Comparison of ENCODE assay signal across 1 cellular context in the genomic region with DNA sequence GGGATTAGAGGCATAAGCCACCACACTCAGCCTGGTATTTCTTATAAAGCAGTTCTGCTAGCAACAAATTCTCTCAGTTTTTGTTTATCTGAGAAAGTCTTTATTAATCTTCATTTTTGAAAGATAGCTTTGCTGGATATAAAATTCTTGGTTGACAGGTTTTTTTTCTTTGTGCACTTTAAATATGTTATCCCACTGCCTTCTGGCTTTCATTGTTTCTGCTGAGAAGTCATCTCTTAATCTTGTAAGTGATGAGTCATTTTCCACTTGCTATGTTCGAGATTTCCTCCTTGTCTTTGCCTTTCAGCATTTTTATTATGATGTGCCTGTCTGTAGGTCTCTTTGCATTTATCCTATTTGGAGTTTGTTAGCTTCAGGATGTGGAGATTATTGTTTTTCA.
TF ChIP-seq lines count a peak whose summit lies in the region.

No MANE protein-coding gene starts in this region.

TF ChIP-seq in HEK293, 187 proteins besides CTCF, POLR2A, EP300 and RAD21 (continued from another document and continues in another):
- TF ChIP-seq, protein P1, sequence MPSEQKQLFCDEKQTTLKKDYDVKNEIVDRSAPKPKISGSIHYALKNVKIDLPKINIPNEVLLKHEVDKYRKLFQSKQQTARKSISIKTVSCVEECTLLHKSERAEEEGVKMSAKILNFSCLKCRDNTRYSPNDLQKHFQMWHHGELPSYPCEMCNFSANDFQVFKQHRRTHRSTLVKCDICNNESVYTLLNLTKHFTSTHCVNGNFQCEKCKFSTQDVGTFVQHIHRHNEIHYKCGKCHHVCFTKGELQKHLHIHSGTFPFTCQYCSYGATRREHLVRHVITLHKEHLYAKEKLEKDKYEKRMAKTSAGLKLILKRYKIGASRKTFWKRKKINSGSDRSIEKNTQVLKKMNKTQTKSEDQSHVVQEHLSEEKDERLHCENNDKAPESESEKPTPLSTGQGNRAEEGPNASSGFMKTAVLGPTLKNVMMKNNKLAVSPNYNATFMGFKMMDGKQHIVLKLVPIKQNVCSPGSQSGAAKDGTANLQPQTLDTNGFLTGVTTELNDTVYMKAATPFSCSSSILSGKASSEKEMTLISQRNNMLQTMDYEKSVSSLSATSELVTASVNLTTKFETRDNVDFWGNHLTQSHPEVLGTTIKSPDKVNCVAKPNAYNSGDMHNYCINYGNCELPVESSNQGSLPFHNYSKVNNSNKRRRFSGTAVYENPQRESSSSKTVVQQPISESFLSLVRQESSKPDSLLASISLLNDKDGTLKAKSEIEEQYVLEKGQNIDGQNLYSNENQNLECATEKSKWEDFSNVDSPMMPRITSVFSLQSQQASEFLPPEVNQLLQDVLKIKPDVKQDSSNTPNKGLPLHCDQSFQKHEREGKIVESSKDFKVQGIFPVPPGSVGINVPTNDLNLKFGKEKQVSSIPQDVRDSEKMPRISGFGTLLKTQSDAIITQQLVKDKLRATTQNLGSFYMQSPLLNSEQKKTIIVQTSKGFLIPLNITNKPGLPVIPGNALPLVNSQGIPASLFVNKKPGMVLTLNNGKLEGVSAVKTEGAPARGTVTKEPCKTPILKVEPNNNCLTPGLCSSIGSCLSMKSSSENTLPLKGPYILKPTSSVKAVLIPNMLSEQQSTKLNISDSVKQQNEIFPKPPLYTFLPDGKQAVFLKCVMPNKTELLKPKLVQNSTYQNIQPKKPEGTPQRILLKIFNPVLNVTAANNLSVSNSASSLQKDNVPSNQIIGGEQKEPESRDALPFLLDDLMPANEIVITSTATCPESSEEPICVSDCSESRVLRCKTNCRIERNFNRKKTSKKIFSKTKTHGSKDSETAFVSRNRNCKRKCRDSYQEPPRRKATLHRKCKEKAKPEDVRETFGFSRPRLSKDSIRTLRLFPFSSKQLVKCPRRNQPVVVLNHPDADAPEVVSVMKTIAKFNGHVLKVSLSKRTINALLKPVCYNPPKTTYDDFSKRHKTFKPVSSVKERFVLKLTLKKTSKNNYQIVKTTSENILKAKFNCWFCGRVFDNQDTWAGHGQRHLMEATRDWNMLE (tag by site-specific recombination; conservative IDR thresholded peaks at IDR 0.05; ENCODE audit: low read depth), result no peak
- no peak for TF ChIP-seq ZEB2 (tag by site-specific recombination; IDR thresholded peaks at IDR 0.05)
- TF ChIP-seq ZNF138 (tag by site-specific recombination; IDR thresholded peaks at IDR 0.05; ENCODE audit: borderline replicate concordance), result no peak
- peak; percentile 59 for TF ChIP-seq ZNF133 (tag by site-specific recombination; IDR thresholded peaks at IDR 0.05)
- 0 out of 2 replicates have a peak, but pooled peaks have one; percentile 32 for TF ChIP-seq SP7 (tag by site-specific recombination; IDR thresholded peaks at IDR 0.05)
- TF ChIP-seq, protein P2, sequence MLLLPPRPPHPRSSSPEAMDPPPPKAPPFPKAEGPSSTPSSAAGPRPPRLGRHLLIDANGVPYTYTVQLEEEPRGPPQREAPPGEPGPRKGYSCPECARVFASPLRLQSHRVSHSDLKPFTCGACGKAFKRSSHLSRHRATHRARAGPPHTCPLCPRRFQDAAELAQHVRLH (tag by site-specific recombination; IDR thresholded peaks at IDR 0.05), result 0 out of 2 replicates have a peak, but pooled peaks have one; percentile 38
- TF ChIP-seq ZFP69B (tag by site-specific recombination; IDR thresholded peaks at IDR 0.05), result no peak
- TF ChIP-seq ZBTB7A (tag by site-specific recombination; IDR thresholded peaks at IDR 0.05; ENCODE audit: low read depth), result no peak
- TF ChIP-seq ZNF354C (tag by site-specific recombination; IDR thresholded peaks at IDR 0.05; ENCODE audit: borderline replicate concordance, low read depth), result no peak
- peak; percentile 11; the same call in 1 of the 2 replicates for TF ChIP-seq ZNF350 (tag by site-specific recombination; IDR thresholded peaks at IDR 0.05)
- TF ChIP-seq ZNF324 (tag by site-specific recombination; IDR thresholded peaks at IDR 0.05), result no peak
- peak; percentile 12 for TF ChIP-seq ZNF510 (tag by site-specific recombination; IDR thresholded peaks at IDR 0.05; ENCODE audit: insufficient replicate concordance)
- TF ChIP-seq GLI2 (tag by site-specific recombination; IDR thresholded peaks at IDR 0.05; ENCODE audit: borderline replicate concordance, low read depth), result no peak
- TF ChIP-seq ZNF623 (tag by site-specific recombination; IDR thresholded peaks at IDR 0.05), result no peak
- no peak for TF ChIP-seq MEIS1 (CRISPR knock-in tag; IDR thresholded peaks at IDR 0.05; ENCODE audit: borderline replicate concordance)
- TF ChIP-seq ZNF48 (tag by site-specific recombination; IDR thresholded peaks at IDR 0.05), result no peak
- TF ChIP-seq ZNF629 (tag by site-specific recombination; IDR thresholded peaks at IDR 0.05), result no peak
- no peak for TF ChIP-seq ZNF473 (tag by site-specific recombination; IDR thresholded peaks at IDR 0.05)
- no peak for TF ChIP-seq KLF7 (tag by site-specific recombination; IDR thresholded peaks at IDR 0.05; ENCODE audit: borderline replicate concordance)
- 0 out of 2 replicates have a peak, but pooled peaks have one; percentile 50 for TF ChIP-seq ZNF610 (tag by site-specific recombination; IDR thresholded peaks at IDR 0.05; ENCODE audit: borderline replicate concordance)
- TF ChIP-seq, protein P3, sequence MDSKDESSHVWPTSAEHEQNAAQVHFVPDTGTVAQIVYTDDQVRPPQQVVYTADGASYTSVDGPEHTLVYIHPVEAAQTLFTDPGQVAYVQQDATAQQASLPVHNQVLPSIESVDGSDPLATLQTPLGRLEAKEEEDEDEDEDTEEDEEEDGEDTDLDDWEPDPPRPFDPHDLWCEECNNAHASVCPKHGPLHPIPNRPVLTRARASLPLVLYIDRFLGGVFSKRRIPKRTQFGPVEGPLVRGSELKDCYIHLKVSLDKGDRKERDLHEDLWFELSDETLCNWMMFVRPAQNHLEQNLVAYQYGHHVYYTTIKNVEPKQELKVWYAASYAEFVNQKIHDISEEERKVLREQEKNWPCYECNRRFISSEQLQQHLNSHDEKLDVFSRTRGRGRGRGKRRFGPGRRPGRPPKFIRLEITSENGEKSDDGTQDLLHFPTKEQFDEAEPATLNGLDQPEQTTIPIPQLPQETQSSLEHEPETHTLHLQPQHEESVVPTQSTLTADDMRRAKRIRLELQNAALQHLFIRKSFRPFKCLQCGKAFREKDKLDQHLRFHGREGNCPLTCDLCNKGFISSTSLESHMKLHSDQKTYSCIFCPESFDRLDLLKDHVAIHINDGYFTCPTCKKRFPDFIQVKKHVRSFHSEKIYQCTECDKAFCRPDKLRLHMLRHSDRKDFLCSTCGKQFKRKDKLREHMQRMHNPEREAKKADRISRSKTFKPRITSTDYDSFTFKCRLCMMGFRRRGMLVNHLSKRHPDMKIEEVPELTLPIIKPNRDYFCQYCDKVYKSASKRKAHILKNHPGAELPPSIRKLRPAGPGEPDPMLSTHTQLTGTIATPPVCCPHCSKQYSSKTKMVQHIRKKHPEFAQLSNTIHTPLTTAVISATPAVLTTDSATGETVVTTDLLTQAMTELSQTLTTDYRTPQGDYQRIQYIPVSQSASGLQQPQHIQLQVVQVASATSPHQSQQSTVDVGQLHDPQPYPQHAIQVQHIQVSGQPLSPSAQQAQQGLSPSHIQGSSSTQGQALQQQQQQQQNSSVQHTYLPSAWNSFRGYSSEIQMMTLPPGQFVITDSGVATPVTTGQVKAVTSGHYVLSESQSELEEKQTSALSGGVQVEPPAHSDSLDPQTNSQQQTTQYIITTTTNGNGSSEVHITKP (tag by site-specific recombination; IDR thresholded peaks at IDR 0.05), result no peak
- no peak for TF ChIP-seq ZNF544 (tag by site-specific recombination; IDR thresholded peaks at IDR 0.05)
- TF ChIP-seq, protein P4, sequence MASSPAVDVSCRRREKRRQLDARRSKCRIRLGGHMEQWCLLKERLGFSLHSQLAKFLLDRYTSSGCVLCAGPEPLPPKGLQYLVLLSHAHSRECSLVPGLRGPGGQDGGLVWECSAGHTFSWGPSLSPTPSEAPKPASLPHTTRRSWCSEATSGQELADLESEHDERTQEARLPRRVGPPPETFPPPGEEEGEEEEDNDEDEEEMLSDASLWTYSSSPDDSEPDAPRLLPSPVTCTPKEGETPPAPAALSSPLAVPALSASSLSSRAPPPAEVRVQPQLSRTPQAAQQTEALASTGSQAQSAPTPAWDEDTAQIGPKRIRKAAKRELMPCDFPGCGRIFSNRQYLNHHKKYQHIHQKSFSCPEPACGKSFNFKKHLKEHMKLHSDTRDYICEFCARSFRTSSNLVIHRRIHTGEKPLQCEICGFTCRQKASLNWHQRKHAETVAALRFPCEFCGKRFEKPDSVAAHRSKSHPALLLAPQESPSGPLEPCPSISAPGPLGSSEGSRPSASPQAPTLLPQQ (tag by site-specific recombination; IDR thresholded peaks at IDR 0.05), result no peak
- TF ChIP-seq ZNF514 (tag by site-specific recombination; IDR thresholded peaks at IDR 0.05), result no peak
- TF ChIP-seq SP3 (tag by site-specific recombination; IDR thresholded peaks at IDR 0.05), result peak; percentile 21; the same call in 1 of the 2 replicates
- TF ChIP-seq ZNF624 (tag by site-specific recombination; IDR thresholded peaks at IDR 0.05), result no peak
- no peak for TF ChIP-seq ZNF416 (tag by site-specific recombination; IDR thresholded peaks at IDR 0.05)
- TF ChIP-seq, protein P5, sequence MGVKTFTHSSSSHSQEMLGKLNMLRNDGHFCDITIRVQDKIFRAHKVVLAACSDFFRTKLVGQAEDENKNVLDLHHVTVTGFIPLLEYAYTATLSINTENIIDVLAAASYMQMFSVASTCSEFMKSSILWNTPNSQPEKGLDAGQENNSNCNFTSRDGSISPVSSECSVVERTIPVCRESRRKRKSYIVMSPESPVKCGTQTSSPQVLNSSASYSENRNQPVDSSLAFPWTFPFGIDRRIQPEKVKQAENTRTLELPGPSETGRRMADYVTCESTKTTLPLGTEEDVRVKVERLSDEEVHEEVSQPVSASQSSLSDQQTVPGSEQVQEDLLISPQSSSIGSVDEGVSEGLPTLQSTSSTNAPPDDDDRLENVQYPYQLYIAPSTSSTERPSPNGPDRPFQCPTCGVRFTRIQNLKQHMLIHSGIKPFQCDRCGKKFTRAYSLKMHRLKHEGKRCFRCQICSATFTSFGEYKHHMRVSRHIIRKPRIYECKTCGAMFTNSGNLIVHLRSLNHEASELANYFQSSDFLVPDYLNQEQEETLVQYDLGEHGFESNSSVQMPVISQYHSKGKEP (tag by site-specific recombination; IDR thresholded peaks at IDR 0.05), result no peak
- TF ChIP-seq ZNF670 (tag by site-specific recombination; IDR thresholded peaks at IDR 0.05; ENCODE audit: low read depth), result no peak
- TF ChIP-seq ZNF10 (tag by site-specific recombination; IDR thresholded peaks at IDR 0.05), result no peak
- no peak for TF ChIP-seq GFI1B (tag by site-specific recombination; IDR thresholded peaks at IDR 0.05)
- TF ChIP-seq, protein P6, sequence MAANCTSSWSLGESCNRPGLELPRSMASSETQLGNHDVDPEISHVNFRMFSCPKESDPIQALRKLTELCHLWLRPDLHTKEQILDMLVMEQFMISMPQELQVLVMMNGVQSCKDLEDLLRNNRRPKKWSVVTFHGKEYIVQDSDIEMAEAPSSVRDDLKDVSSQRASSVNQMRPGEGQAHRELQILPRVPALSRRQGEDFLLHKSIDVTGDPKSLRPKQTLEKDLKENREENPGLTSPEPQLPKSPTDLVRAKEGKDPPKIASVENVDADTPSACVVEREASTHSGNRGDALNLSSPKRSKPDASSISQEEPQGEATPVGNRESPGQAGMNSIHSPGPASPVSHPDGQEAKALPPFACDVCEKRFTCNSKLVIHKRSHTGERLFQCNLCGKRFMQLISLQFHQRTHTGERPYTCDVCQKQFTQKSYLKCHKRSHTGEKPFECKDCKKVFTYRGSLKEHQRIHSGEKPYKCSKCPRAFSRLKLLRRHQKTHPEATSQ (tag by site-specific recombination; IDR thresholded peaks at IDR 0.05), result no peak
- TF ChIP-seq, protein P7, sequence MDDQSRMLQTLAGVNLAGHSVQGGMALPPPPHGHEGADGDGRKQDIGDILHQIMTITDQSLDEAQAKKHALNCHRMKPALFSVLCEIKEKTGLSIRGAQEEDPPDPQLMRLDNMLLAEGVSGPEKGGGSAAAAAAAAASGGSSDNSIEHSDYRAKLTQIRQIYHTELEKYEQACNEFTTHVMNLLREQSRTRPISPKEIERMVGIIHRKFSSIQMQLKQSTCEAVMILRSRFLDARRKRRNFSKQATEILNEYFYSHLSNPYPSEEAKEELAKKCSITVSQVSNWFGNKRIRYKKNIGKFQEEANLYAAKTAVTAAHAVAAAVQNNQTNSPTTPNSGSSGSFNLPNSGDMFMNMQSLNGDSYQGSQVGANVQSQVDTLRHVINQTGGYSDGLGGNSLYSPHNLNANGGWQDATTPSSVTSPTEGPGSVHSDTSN (CRISPR knock-in tag; IDR thresholded peaks at IDR 0.05), result no peak
- no peak for TF ChIP-seq ZNF24 (tag by site-specific recombination; IDR thresholded peaks at IDR 0.05)
- TF ChIP-seq ZNF302 (tag by site-specific recombination; IDR thresholded peaks at IDR 0.05; ENCODE audit: low read depth), result no peak
- no peak for TF ChIP-seq ELK4 (IDR thresholded peaks at IDR 0.05; ENCODE audit: borderline replicate concordance, low read depth, low read length)
- TF ChIP-seq ZNF398 (tag by site-specific recombination; IDR thresholded peaks at IDR 0.05), result no peak
- TF ChIP-seq ZNF548 (tag by site-specific recombination; IDR thresholded peaks at IDR 0.05), result no peak
- no peak for TF ChIP-seq ZNF596 (tag by site-specific recombination; IDR thresholded peaks at IDR 0.05)
- no peak for TF ChIP-seq ZNF223 (tag by site-specific recombination; IDR thresholded peaks at IDR 0.05)
- no peak for TF ChIP-seq KLF17 (tag by site-specific recombination; IDR thresholded peaks at IDR 0.05)
- no peak for TF ChIP-seq ZNF404 (tag by site-specific recombination; IDR thresholded peaks at IDR 0.05)
